Comparison of ENCODE assay signal across 28 cellular contexts in the genomic region with DNA sequence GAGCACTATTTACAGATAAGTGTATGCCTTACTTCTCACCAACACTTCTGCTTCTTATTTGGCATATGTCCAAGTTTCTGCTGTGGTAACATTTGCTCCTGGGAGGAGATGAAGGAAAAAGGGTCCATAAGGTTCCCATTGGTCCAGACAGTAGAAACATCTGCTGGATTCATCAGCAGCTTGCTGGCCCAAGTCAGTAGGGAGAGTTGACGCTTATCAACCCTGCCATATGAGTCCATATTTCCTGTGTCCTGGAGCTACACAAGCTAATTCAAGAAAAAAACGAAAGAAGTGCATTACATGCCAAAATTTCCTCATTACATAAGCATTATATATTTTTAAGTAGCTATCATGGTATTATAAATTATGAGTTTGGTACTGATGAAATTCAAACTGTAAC.
A peak's percentile ranks its signal among the peaks of the same experiment; 100 is the strongest.
DNase-seq lines count a peak whose midpoint lies in the region; ATAC-seq, FAIRE-seq and TF ChIP-seq lines count a peak whose summit lies in the region.
"Had no signal": no experiment of that assay in that cellular context is flagged by ENCODE, and none has a peak within 500 bp of the region (broad histone marks: within the 10 kb centered on the region; RNA-seq: fewer than 3 reads in every experiment).

No MANE protein-coding gene starts in this region.

- H3K9me3 ChIP-seq in cardiac muscle cell (ENCODE audit: low read depth) (no peaks in the 10 kb centered on the region), K562 (replicated peaks; ENCODE audit: control insufficient read depth, insufficient read depth, low read depth, low read length) (no peaks in the 10 kb centered on the region)
- H3K9me3 ChIP-seq: esophagus squamous epithelium, prostate gland, sigmoid colon had no signal

- H3K4me1 Mint-ChIP-seq in stimulated activated memory B cell treated with anti-CD40 and anti-IgM and Interleukin-4, amounts not matched to agents 10 μg/mL and 1 μg/mL and 100 μg/mL, for 72 hours, result no peaks in the 10 kb centered on the region
- H3K4me1 Mint-ChIP-seq: mesothelial cell of epicardium; naive thymus-derived CD4-positive, alpha-beta T cell; stimulated activated effector memory CD8-positive, alpha-beta T cell treated with anti-CD3 and anti-CD28 coated beads, Interleukin-12 subunit alpha, Interleukin-12 subunit beta, amount 100 ng/mL, for 72 hours had no signal

- in situ Hi-C loops in K562 (cut with MboI), result no loop called here

- no peak for FAIRE-seq in K562 (lab: Jason Lieb, UNC)

- TF ChIP-seq RAD21 in K562 (CRISPR knock-in tag; conservative IDR thresholded peaks at IDR 0.05 in 1 of 2, IDR thresholded peaks at IDR 0.05 in 1 of 2), result no peak

- TF ChIP-seq POLR2A in K562 (conservative IDR thresholded peaks at IDR 0.05), result no peak

- no peak overlapping the region for H3K27ac Mint-ChIP-seq in stimulated activated memory B cell treated with anti-CD40 and anti-IgM and Interleukin-4, amounts not matched to agents 10 μg/mL and 1 μg/mL and 100 μg/mL, for 72 hours
- H3K27ac Mint-ChIP-seq: activated T-cell treated with anti-CD3 and anti-CD28 coated beads, Interleukin-2, amount 50 U/mL, for 24 hours; CD4-positive, alpha-beta T cell; mesothelial cell of epicardium; naive thymus-derived CD4-positive, alpha-beta T cell; stimulated activated effector memory CD8-positive, alpha-beta T cell treated with anti-CD3 and anti-CD28 coated beads, Interleukin-12 subunit alpha, Interleukin-12 subunit beta, amount 100 ng/mL, for 72 hours; T-helper 1 cell treated with Interleukin-12 subunit alpha and Interleukin-12 subunit beta and Interleukin-4 antibody, amounts not matched to agents 30 μg/mL and 1 μg/mL, for 36 hours had no signal

- H3K4me1 ChIP-seq in cardiac muscle cell (ENCODE audit: low read depth) (no peaks in the 10 kb centered on the region), K562 (replicated peaks in 1 of 2; ENCODE audit: control insufficient read depth in 2 of 2, insufficient read depth in 2 of 2, low read length in 2 of 2) (no peaks in the 10 kb centered on the region)
- H3K4me1 ChIP-seq: esophagus squamous epithelium, prostate gland had no signal

- no peak for TF ChIP-seq EP300 in K562 (IDR thresholded peaks at IDR 0.05; ENCODE audit: low read length)

- no TSS peak for BruUV-seq in K562 (replicated peaks; lab: Mats Ljungman, UMichigan)

- H3K9me3 Mint-ChIP-seq in stimulated activated memory B cell treated with anti-CD40 and anti-IgM and Interleukin-4, amounts not matched to agents 10 μg/mL and 1 μg/mL and 100 μg/mL, for 72 hours, result peaks cover 5% of the 10 kb centered on the region
- H3K9me3 Mint-ChIP-seq: mesothelial cell of epicardium had no signal

- no peak overlapping the region for H2AFZ ChIP-seq in K562 (ENCODE audit: low read depth, low read length)

- CTCF ChIA-PET in K562 (lab: Yijun Ruan, JAX; ENCODE audit: low intra/inter-chr PET ratio), result no interaction called here

- no peaks in the 10 kb centered on the region for H4K20me1 ChIP-seq in K562 (replicated peaks; ENCODE audit: control insufficient read depth, insufficient read depth, low read length)

- H3K9ac ChIP-seq in K562 (ENCODE audit: insufficient read depth in 1 of 2, low read depth in 2 of 2, low read length in 2 of 2), result no peak overlapping the region

- H3K4me3 Mint-ChIP-seq in stimulated activated memory B cell treated with anti-CD40 and anti-IgM and Interleukin-4, amounts not matched to agents 10 μg/mL and 1 μg/mL and 100 μg/mL, for 72 hours, result no peak overlapping the region
- H3K4me3 Mint-ChIP-seq: activated T-cell treated with anti-CD3 and anti-CD28 coated beads, Interleukin-2, amount 50 U/mL, for 24 hours; CD4-positive, alpha-beta T cell; mesothelial cell of epicardium; naive thymus-derived CD4-positive, alpha-beta T cell; stimulated activated effector memory CD8-positive, alpha-beta T cell treated with anti-CD3 and anti-CD28 coated beads, Interleukin-12 subunit alpha, Interleukin-12 subunit beta, amount 100 ng/mL, for 72 hours; T-helper 1 cell treated with Interleukin-12 subunit alpha and Interleukin-12 subunit beta and Interleukin-4 antibody, amounts not matched to agents 30 μg/mL and 1 μg/mL, for 36 hours had no signal

- 0% methylated on average over 2 of the region's 2 CpGs for WGBS in K562 (ENCODE audit: insufficient coverage, low coverage, missing lambda C conversion rate)

- ATAC-seq in K562 (no peak), GM18858 (IDR thresholded peaks at IDR 0.05; ENCODE audit: unreplicated experiment) (no peak)
- ATAC-seq in stimulated activated memory B cell treated with anti-CD40 and anti-IgM and Interleukin-4, amounts not matched to agents 10 μg/mL and 1 μg/mL and 100 μg/mL, for 72 hours, result no peak
- ATAC-seq: naive thymus-derived CD4-positive, alpha-beta T cell; stimulated activated effector memory CD8-positive, alpha-beta T cell treated with anti-CD3 and anti-CD28 coated beads, Interleukin-12 subunit alpha, Interleukin-12 subunit beta, amount 100 ng/mL, for 72 hours had no signal

- H3K27ac ChIP-seq in cardiac muscle cell (no peak overlapping the region), K562 (ENCODE audit: extremely low read depth, low read depth, low read length) (no peak overlapping the region)
- H3K27ac ChIP-seq: 22Rv1, esophagus squamous epithelium, HL-60, prostate gland, RWPE1, sigmoid colon, SK-N-MC had no signal

- H3K27me3 Mint-ChIP-seq in stimulated activated memory B cell treated with anti-CD40 and anti-IgM and Interleukin-4, amounts not matched to agents 10 μg/mL and 1 μg/mL and 100 μg/mL, for 72 hours, result no peaks in the 10 kb centered on the region
- H3K27me3 Mint-ChIP-seq: activated T-cell treated with anti-CD3 and anti-CD28 coated beads, Interleukin-2, amount 50 U/mL, for 24 hours; CD4-positive, alpha-beta T cell; naive thymus-derived CD4-positive, alpha-beta T cell had no signal

- DNase-seq in DMS53 (lab: John Stamatoyannopoulos, UW) (peak; percentile 0), DMS53 treated with DMSO at 0.1 percent for 48 hours (lab: John Stamatoyannopoulos, UW; ENCODE audit: unreplicated experiment) (no peak), cardiac muscle cell (ENCODE audit: low read depth in 1 of 2, low spot score in 1 of 2) (peak; percentile 11 to 28), cardiac septum (ENCODE audit: low spot score) (no peak), K562 (ENCODE audit: extremely low read depth in 1 of 4, low spot score in 3 of 4) (no peak), GM10266 (ENCODE audit: extremely low spot score) (no peak)
- DNase-seq: activated CD4-positive, alpha-beta T cell treated with anti-CD3 and anti-CD28 coated beads for 4 hours; activated gamma-delta T cell; activated T-cell treated with anti-CD3 and anti-CD28 coated beads, Interleukin-2, amount 50 U/mL, for 24 hours; CD4-positive, alpha-beta T cell; dermis blood vessel endothelial cell; esophagus squamous epithelium; Karpas-422; naive thymus-derived CD4-positive, alpha-beta T cell; NCI-H2029; nucleus accumbens; sigmoid colon; stimulated activated CD4-positive, alpha-beta T cell treated with anti-CD3 and anti-CD28 coated beads, Interleukin-4, amount 100 ng/mL, for 24 hours had no signal

- no peak overlapping the region for H3K4me3 ChIP-seq in cardiac muscle cell
- H3K4me3 ChIP-seq in K562, result no peak overlapping the region
- H3K4me3 ChIP-seq: esophagus squamous epithelium, prostate gland, sigmoid colon, SK-N-MC had no signal

- POLR2A ChIA-PET in K562 (lab: Yijun Ruan, JAX), result no interaction called here

- H3K9me1 ChIP-seq in K562 (ENCODE audit: control insufficient read depth, insufficient read depth, low read length), result no peaks in the 10 kb centered on the region

- H3K27me3 ChIP-seq in cardiac muscle cell (no peaks in the 10 kb centered on the region), K562 (ENCODE audit: control insufficient read depth in 2 of 2, insufficient read depth in 2 of 2, low read length in 2 of 2) (no peaks in the 10 kb centered on the region)
- H3K27me3 ChIP-seq: esophagus squamous epithelium, sigmoid colon had no signal

- TF ChIP-seq CTCF in cardiac muscle cell (IDR thresholded peaks at IDR 0.05; ENCODE audit: low read depth, low read length), result no peak
- no peak for TF ChIP-seq CTCF in K562 (IDR thresholded peaks at IDR 0.05 in 2 of 3, conservative IDR thresholded peaks at IDR 0.05 in 1 of 3; ENCODE audit: insufficient read depth in 2 of 3, low read depth in 1 of 3, low read length in 3 of 3)
- TF ChIP-seq CTCF in GM10266 (IDR thresholded peaks at IDR 0.05; ENCODE audit: control insufficient read depth, insufficient read depth, low read depth, missing control alignments), result no peak

- H3K4me2 ChIP-seq in K562 (ENCODE audit: insufficient read depth, low read length), result no peak overlapping the region

- intact Hi-C loops in cardiac septum (cut with DNase I) (no loop called here), K562 (cut with micrococcal nuclease) (no loop called here)

- H3K36me3 ChIP-seq in cardiac muscle cell (no peaks in the 10 kb centered on the region), K562 (ENCODE audit: control insufficient read depth, insufficient read depth, low read length) (no peaks in the 10 kb centered on the region)
- H3K36me3 ChIP-seq: esophagus squamous epithelium, prostate gland, sigmoid colon had no signal

- H3K36me3 Mint-ChIP-seq in stimulated activated memory B cell treated with anti-CD40 and anti-IgM and Interleukin-4, amounts not matched to agents 10 μg/mL and 1 μg/mL and 100 μg/mL, for 72 hours, result no peaks in the 10 kb centered on the region
- H3K36me3 Mint-ChIP-seq: mesothelial cell of epicardium; naive thymus-derived CD4-positive, alpha-beta T cell; stimulated activated effector memory CD8-positive, alpha-beta T cell treated with anti-CD3 and anti-CD28 coated beads, Interleukin-12 subunit alpha, Interleukin-12 subunit beta, amount 100 ng/mL, for 72 hours had no signal

- no peaks in the 10 kb centered on the region for H3K79me2 ChIP-seq in K562 (ENCODE audit: control insufficient read depth, insufficient read depth, low read length)

TF ChIP-seq in K562, 482 proteins besides CTCF, POLR2A, EP300 and RAD21:
- TF ChIP-seq NFIC (IDR thresholded peaks at IDR 0.05) (peak; percentile 40; the same call in 1 of the 2 replicates), KLF6 (CRISPR knock-in tag; IDR thresholded peaks at IDR 0.05; ENCODE audit: borderline replicate concordance) (no peak)
TF ChIP-seq in K562: peak in this region for 1.

Comparison
In these comparisons a context has a peak if more than half of its experiments do, and no peak if none do; other contexts are left out.
1. DNase-seq: peak in DMS53 (single experiment) and cardiac muscle cell (2 of 2); none in DMS53 treated with DMSO at 0.1 percent for 48 hours (single experiment), cardiac septum (single experiment), K562 (0 of 4) and GM10266 (single experiment).